1 cellular context compared by ENCODE assay signal in the genomic region with DNA sequence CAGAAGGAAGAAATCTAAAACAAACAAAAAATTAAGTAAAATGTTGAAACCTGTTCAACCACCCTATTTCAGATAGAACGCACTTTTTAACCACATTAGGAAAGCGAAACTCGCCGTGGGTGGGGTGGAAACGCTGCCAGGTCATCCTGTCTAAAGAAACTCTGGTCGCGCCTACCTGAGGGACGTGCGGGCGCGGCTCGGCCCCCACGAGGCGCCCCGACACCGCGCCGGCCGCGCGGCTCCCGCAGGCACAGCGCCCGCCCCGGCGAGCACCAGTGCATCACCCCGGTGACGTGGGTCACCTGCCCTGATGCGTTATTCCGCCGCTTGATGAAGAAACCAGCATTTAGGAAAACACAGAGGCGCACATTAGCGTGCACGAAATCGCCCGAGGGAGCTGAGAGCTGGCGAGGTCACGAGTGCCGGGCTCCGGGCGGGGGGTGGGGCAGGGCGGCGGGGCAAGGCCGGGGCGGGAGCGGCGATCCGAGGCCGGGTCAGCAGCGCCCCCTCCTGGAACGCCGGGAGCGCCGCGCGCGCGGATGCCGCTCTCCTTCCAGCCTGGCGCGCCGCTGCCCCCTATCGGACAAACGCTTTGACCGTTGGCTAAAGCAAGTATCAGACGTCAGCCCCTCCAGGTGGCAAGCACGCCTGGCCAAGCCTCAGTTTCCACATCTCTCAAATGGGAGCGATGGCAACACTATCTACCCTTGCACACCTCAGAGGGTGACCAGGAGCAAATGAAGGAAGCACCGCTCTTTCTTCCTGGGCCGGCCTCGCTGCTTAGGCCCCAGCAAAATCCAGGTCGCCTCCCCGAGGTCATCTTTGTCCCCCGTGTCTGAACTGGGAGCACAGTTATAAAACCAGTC.
TF ChIP-seq lines count a peak whose summit lies in the region.

No MANE protein-coding gene starts in this region.

TF ChIP-seq in HepG2, 621 proteins besides CTCF, POLR2A, EP300 and RAD21 (continued from another document and continues in another):
- TF ChIP-seq, protein P1, sequence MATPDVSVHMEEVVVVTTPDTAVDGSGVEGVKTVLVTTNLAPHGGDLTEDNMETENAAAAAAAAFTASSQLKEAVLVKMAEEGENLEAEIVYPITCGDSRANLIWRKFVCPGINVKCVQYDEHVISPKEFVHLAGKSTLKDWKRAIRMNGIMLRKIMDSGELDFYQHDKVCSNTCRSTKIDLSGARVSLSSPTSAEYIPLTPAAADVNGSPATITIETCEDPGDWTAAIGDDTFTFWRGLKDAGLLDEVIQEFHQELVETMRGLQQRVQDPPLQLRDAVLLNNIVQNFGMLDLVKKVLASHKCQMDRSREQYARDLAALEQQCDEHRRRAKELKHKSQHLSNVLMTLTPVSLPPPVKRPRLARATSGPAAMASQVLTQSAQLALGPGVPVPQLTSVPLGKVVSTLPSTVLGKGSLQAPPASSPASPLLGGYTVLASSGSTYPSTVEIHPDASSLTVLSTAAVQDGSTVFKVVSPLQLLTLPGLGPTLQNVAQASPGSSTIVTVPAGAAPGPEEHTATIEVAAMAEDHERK (CRISPR knock-in tag; IDR thresholded peaks at IDR 0.05; ENCODE audit: low read depth), result no peak
- TF ChIP-seq ZNF891 (CRISPR knock-in tag; IDR thresholded peaks at IDR 0.05) (no peak), ZNF563 (CRISPR knock-in tag; IDR thresholded peaks at IDR 0.05) (0 out of 2 replicates have a peak, but pooled peaks have one; percentile 36), ARNT2 (CRISPR knock-in tag; IDR thresholded peaks at IDR 0.05; ENCODE audit: low read depth) (peak; percentile 49; the same call in 1 of the 2 replicates), ZC3H4 (CRISPR knock-in tag; IDR thresholded peaks at IDR 0.05; ENCODE audit: borderline replicate concordance) (no peak), HOMEZ (CRISPR knock-in tag; IDR thresholded peaks at IDR 0.05; ENCODE audit: low read depth) (peak; percentile 58; the same call in 1 of the 2 replicates), ZMAT3 (CRISPR knock-in tag; conservative IDR thresholded peaks at IDR 0.05) (peak; percentile 61; the same call in 1 of the 2 replicates), ZSCAN21 (CRISPR knock-in tag; IDR thresholded peaks at IDR 0.05; ENCODE audit: borderline replicate concordance) (0 out of 2 replicates have a peak, but pooled peaks have one; percentile 17), ZBTB37 (CRISPR knock-in tag; IDR thresholded peaks at IDR 0.05) (no peak), ZFY (CRISPR knock-in tag; IDR thresholded peaks at IDR 0.05) (peak; percentile 52), TRIM24 (CRISPR knock-in tag; IDR thresholded peaks at IDR 0.05) (no peak), ZFAT (CRISPR knock-in tag; conservative IDR thresholded peaks at IDR 0.05) (no peak), TMF1 (CRISPR knock-in tag; IDR thresholded peaks at IDR 0.05; ENCODE audit: low read depth) (peak; percentile 64; the same call in 1 of the 2 replicates), THAP11 (CRISPR knock-in tag; IDR thresholded peaks at IDR 0.05) (peak; percentile 74), RBAK (CRISPR knock-in tag; IDR thresholded peaks at IDR 0.05) (no peak), ZNF576 (CRISPR knock-in tag; IDR thresholded peaks at IDR 0.05) (no peak), MYPOP (CRISPR knock-in tag; IDR thresholded peaks at IDR 0.05) (no peak), EZH2 (conservative IDR thresholded peaks at IDR 0.05; ENCODE audit: low read depth, low read length) (no peak), RBM22 (optimal IDR thresholded peaks at IDR 0.05; ENCODE audit: low read length) (no peak), NR2F1 (CRISPR knock-in tag; IDR thresholded peaks at IDR 0.05) (no peak), DNMT1 (CRISPR knock-in tag; IDR thresholded peaks at IDR 0.05) (no peak), ZNF44 (CRISPR knock-in tag; IDR thresholded peaks at IDR 0.05) (0 out of 2 replicates have a peak, but pooled peaks have one; percentile 34), MBD4 (IDR thresholded peaks at IDR 0.05; ENCODE audit: borderline replicate concordance, low read length) (no peak)
- TF ChIP-seq, protein P2, sequence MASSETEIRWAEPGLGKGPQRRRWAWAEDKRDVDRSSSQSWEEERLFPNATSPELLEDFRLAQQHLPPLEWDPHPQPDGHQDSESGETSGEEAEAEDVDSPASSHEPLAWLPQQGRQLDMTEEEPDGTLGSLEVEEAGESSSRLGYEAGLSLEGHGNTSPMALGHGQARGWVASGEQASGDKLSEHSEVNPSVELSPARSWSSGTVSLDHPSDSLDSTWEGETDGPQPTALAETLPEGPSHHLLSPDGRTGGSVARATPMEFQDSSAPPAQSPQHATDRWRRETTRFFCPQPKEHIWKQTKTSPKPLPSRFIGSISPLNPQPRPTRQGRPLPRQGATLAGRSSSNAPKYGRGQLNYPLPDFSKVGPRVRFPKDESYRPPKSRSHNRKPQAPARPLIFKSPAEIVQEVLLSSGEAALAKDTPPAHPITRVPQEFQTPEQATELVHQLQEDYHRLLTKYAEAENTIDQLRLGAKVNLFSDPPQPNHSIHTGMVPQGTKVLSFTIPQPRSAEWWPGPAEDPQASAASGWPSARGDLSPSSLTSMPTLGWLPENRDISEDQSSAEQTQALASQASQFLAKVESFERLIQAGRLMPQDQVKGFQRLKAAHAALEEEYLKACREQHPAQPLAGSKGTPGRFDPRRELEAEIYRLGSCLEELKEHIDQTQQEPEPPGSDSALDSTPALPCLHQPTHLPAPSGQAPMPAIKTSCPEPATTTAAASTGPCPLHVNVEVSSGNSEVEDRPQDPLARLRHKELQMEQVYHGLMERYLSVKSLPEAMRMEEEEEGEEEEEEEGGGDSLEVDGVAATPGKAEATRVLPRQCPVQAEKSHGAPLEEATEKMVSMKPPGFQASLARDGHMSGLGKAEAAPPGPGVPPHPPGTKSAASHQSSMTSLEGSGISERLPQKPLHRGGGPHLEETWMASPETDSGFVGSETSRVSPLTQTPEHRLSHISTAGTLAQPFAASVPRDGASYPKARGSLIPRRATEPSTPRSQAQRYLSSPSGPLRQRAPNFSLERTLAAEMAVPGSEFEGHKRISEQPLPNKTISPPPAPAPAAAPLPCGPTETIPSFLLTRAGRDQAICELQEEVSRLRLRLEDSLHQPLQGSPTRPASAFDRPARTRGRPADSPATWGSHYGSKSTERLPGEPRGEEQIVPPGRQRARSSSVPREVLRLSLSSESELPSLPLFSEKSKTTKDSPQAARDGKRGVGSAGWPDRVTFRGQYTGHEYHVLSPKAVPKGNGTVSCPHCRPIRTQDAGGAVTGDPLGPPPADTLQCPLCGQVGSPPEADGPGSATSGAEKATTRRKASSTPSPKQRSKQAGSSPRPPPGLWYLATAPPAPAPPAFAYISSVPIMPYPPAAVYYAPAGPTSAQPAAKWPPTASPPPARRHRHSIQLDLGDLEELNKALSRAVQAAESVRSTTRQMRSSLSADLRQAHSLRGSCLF (CRISPR knock-in tag; IDR thresholded peaks at IDR 0.05; ENCODE audit: borderline replicate concordance), result no peak
- TF ChIP-seq, protein P3, sequence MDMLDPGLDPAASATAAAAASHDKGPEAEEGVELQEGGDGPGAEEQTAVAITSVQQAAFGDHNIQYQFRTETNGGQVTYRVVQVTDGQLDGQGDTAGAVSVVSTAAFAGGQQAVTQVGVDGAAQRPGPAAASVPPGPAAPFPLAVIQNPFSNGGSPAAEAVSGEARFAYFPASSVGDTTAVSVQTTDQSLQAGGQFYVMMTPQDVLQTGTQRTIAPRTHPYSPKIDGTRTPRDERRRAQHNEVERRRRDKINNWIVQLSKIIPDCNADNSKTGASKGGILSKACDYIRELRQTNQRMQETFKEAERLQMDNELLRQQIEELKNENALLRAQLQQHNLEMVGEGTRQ (IDR thresholded peaks at IDR 0.05; ENCODE audit: low read depth, low read length), result no peak
- TF ChIP-seq, protein P3 (CRISPR knock-in tag; IDR thresholded peaks at IDR 0.05; ENCODE audit: borderline replicate concordance), result no peak
- TF ChIP-seq, protein P4, sequence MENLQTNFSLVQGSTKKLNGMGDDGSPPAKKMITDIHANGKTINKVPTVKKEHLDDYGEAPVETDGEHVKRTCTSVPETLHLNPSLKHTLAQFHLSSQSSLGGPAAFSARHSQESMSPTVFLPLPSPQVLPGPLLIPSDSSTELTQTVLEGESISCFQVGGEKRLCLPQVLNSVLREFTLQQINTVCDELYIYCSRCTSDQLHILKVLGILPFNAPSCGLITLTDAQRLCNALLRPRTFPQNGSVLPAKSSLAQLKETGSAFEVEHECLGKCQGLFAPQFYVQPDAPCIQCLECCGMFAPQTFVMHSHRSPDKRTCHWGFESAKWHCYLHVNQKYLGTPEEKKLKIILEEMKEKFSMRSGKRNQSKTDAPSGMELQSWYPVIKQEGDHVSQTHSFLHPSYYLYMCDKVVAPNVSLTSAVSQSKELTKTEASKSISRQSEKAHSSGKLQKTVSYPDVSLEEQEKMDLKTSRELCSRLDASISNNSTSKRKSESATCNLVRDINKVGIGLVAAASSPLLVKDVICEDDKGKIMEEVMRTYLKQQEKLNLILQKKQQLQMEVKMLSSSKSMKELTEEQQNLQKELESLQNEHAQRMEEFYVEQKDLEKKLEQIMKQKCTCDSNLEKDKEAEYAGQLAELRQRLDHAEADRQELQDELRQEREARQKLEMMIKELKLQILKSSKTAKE (CRISPR knock-in tag; IDR thresholded peaks at IDR 0.05; ENCODE audit: borderline replicate concordance), result no peak
- TF ChIP-seq, protein P5, sequence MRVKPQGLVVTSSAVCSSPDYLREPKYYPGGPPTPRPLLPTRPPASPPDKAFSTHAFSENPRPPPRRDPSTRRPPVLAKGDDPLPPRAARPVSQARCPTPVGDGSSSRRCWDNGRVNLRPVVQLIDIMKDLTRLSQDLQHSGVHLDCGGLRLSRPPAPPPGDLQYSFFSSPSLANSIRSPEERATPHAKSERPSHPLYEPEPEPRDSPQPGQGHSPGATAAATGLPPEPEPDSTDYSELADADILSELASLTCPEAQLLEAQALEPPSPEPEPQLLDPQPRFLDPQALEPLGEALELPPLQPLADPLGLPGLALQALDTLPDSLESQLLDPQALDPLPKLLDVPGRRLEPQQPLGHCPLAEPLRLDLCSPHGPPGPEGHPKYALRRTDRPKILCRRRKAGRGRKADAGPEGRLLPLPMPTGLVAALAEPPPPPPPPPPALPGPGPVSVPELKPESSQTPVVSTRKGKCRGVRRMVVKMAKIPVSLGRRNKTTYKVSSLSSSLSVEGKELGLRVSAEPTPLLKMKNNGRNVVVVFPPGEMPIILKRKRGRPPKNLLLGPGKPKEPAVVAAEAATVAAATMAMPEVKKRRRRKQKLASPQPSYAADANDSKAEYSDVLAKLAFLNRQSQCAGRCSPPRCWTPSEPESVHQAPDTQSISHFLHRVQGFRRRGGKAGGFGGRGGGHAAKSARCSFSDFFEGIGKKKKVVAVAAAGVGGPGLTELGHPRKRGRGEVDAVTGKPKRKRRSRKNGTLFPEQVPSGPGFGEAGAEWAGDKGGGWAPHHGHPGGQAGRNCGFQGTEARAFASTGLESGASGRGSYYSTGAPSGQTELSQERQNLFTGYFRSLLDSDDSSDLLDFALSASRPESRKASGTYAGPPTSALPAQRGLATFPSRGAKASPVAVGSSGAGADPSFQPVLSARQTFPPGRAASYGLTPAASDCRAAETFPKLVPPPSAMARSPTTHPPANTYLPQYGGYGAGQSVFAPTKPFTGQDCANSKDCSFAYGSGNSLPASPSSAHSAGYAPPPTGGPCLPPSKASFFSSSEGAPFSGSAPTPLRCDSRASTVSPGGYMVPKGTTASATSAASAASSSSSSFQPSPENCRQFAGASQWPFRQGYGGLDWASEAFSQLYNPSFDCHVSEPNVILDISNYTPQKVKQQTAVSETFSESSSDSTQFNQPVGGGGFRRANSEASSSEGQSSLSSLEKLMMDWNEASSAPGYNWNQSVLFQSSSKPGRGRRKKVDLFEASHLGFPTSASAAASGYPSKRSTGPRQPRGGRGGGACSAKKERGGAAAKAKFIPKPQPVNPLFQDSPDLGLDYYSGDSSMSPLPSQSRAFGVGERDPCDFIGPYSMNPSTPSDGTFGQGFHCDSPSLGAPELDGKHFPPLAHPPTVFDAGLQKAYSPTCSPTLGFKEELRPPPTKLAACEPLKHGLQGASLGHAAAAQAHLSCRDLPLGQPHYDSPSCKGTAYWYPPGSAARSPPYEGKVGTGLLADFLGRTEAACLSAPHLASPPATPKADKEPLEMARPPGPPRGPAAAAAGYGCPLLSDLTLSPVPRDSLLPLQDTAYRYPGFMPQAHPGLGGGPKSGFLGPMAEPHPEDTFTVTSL (CRISPR knock-in tag; IDR thresholded peaks at IDR 0.05; ENCODE audit: borderline replicate concordance), result no peak
- TF ChIP-seq, protein P6, sequence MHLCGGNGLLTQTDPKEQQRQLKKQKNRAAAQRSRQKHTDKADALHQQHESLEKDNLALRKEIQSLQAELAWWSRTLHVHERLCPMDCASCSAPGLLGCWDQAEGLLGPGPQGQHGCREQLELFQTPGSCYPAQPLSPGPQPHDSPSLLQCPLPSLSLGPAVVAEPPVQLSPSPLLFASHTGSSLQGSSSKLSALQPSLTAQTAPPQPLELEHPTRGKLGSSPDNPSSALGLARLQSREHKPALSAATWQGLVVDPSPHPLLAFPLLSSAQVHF (CRISPR knock-in tag; IDR thresholded peaks at IDR 0.05), result no peak
